22 cellular contexts compared by ENCODE assay signal in the genomic region with DNA sequence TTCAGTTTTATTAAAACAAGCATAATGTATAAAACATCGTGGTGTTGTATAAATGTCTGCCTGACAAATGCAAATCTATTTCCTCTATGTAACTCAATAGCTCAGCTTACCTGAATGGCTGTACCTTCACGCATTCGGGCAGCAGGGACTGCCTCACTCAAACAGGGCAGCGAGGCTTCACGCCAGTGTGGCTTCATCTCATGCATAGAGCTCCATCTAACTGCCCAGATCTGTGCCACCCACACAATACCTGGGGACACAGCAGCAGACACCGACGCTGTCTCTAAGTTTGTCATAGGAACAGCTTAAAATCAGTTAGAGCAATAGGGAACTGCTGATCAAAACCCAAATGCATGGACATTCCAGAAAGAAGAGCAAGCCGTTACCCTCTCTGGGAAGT.
DNase-seq lines count a peak whose midpoint lies in the region; ATAC-seq, FAIRE-seq and TF ChIP-seq lines count a peak whose summit lies in the region.
"Had no signal": no experiment of that assay in that cellular context is flagged by ENCODE, and none has a peak within 500 bp of the region (broad histone marks: within the 10 kb centered on the region; RNA-seq: fewer than 3 reads in every experiment).

No MANE protein-coding gene starts in this region.

- H4K20me1 ChIP-seq in osteoblast (ENCODE audit: insufficient read depth, low read length) = no peaks in the 10 kb centered on the region
- H4K20me1 ChIP-seq: BLaER1 treated with 17β-estradiol and CSF1 and Interleukin-3, amounts not matched to agents 10 nM and 100 nM had no signal

- H3K4me1 ChIP-seq in HUES48 (ENCODE audit: control insufficient read depth, insufficient read depth, low read length) = no peaks in the 10 kb centered on the region
- H3K4me1 ChIP-seq in osteoblast (ENCODE audit: insufficient read depth, low read length) = no peaks in the 10 kb centered on the region
- H3K4me1 ChIP-seq: BLaER1 treated with 17β-estradiol and CSF1 and Interleukin-3, amounts not matched to agents 10 nM and 100 nM; Caco-2 had no signal

- no peaks in the 10 kb centered on the region for H3K36me3 ChIP-seq in HUES48 (ENCODE audit: control insufficient read depth, insufficient read depth, low read length)
- H3K36me3 ChIP-seq in osteoblast (ENCODE audit: insufficient read depth, low read length) = no peaks in the 10 kb centered on the region
- H3K36me3 ChIP-seq: BLaER1 treated with 17β-estradiol and CSF1 and Interleukin-3, amounts not matched to agents 10 nM and 100 nM had no signal

- no peak overlapping the region for H3K27ac ChIP-seq in HUES48 (ENCODE audit: low read depth, low read length)
- no peak overlapping the region for H3K27ac ChIP-seq in osteoblast (ENCODE audit: low read depth, low read length)
- H3K27ac ChIP-seq: 22Rv1; A549; BLaER1 treated with 17β-estradiol and CSF1 and Interleukin-3, amounts not matched to agents 10 nM and 100 nM; C4-2B had no signal

- H3K4me2 ChIP-seq in osteoblast (ENCODE audit: insufficient read depth, low read length) = no peak overlapping the region
- H3K4me2 ChIP-seq: A549; BLaER1 treated with 17β-estradiol and CSF1 and Interleukin-3, amounts not matched to agents 10 nM and 100 nM had no signal

- peak; percentile 21 for DNase-seq in DMS153 (lab: John Stamatoyannopoulos, UW)
- DNase-seq in DMS153 treated with DMSO at 0.1 percent for 48 hours (lab: John Stamatoyannopoulos, UW; ENCODE audit: unreplicated experiment) = no peak
- peak; percentile 0 for DNase-seq in NCI-H1105 treated with DMSO at 0.1 percent for 48 hours (lab: John Stamatoyannopoulos, UW)
- DNase-seq in NCI-H1105 (lab: John Stamatoyannopoulos, UW) = no peak
- DNase-seq in osteoblast (ENCODE audit: insufficient read length, low spot score, missing footprints) = peak; percentile 27
- DNase-seq in GM19239 (ENCODE audit: insufficient read length, low spot score) = no peak
- DNase-seq: AML-193; Caco-2; Calu3; CD4-positive, alpha-beta T cell; CD8-positive, alpha-beta T cell; DMS79 treated with DMSO at 0.1 percent for 48 hours; GF-D8 had no signal

- no peak for FAIRE-seq in GM19239 (lab: Jason Lieb, UNC)
- FAIRE-seq: A549, D721Med, G401.6, GM12891 had no signal

- no peaks in the 10 kb centered on the region for H3K27me3 ChIP-seq in HUES48 (ENCODE audit: control insufficient read depth, insufficient read depth, low read length)
- H3K27me3 ChIP-seq in osteoblast (ENCODE audit: insufficient read depth, low read length) = no peaks in the 10 kb centered on the region
- H3K27me3 ChIP-seq: BLaER1 treated with 17β-estradiol and CSF1 and Interleukin-3, amounts not matched to agents 10 nM and 100 nM had no signal

- H3K4me3 ChIP-seq in HUES48 (ENCODE audit: low read depth, low read length) (peak overlapping the region; percentile 26; the same call in 1 of the 2 replicates), osteoblast (ENCODE audit: insufficient read depth, low read length) (no peak overlapping the region)
- H3K4me3 ChIP-seq: A549; BLaER1 treated with 17β-estradiol and CSF1 and Interleukin-3, amounts not matched to agents 10 nM and 100 nM had no signal

- no peak overlapping the region for H2AFZ ChIP-seq in osteoblast (ENCODE audit: low read length)

- no peak overlapping the region for H3K9ac ChIP-seq in HUES48 (ENCODE audit: low read depth, low read length)
- H3K9ac ChIP-seq: BLaER1 treated with 17β-estradiol and CSF1 and Interleukin-3, amounts not matched to agents 10 nM and 100 nM had no signal

- no peak for TF ChIP-seq CTCF in osteoblast (IDR thresholded peaks at IDR 0.05; ENCODE audit: extremely low read depth, low read depth, low read length)

- H3K79me2 ChIP-seq in osteoblast (ENCODE audit: insufficient read depth, low read length) = no peaks in the 10 kb centered on the region

- peaks cover 84% of the 10 kb centered on the region for H3K9me3 ChIP-seq in HUES48 (ENCODE audit: control insufficient read depth, insufficient read depth, low read length)
- no peaks in the 10 kb centered on the region for H3K9me3 ChIP-seq in osteoblast (ENCODE audit: low read depth, low read length)
- H3K9me3 ChIP-seq: A549 had no signal

- ATAC-seq in HG03280 (IDR thresholded peaks at IDR 0.05; ENCODE audit: unreplicated experiment) = no peak
- ATAC-seq: A549; CD8-positive, alpha-beta T cell had no signal

Comparison
In these comparisons a context has a peak if more than half of its experiments do, and no peak if none do; other contexts are left out.
1. DNase-seq: peak in DMS153 (single experiment), NCI-H1105 treated with DMSO at 0.1 percent for 48 hours (single experiment) and osteoblast (single experiment); none in DMS153 treated with DMSO at 0.1 percent for 48 hours (single experiment), NCI-H1105 (single experiment) and GM19239 (single experiment).